Comparison of ENCODE assay signal across 13 cellular contexts in the genomic region with DNA sequence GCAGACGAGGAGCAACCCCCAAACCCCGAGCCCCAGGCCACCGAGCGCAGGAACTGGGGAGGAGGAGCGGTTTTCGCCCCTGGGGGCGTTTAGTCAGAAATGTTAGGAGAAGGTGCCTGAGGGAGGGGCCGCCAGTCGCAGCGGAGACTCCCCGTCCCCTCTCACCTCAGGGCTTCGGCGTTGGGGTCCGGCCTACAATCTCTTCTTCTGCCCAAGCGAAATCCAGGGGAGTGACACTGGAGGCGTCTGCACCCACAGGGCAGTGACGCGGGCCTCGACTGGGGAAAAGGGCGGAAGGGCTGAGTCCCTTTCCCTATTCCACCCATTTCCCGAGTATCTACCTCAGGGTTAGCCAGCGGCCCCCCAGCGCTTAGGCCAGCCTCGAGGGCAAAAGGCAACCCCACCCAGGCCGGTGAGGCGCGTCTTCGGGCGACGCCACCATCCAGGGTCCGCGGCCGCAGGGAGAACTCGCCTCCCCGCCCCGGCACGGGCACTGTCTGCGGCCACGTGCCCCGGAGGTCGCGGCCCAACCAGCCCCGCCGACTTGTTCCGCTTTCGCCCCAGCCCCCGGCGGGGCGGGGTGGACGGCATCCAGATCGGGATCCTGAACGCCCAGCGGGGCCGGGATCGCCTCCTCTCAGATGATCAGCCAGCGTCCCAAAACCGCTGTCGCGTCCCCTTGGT.
DNase-seq lines count a peak whose midpoint lies in the region; ATAC-seq, FAIRE-seq and TF ChIP-seq lines count a peak whose summit lies in the region.
"Had no signal": no experiment of that assay in that cellular context is flagged by ENCODE, and none has a peak within 500 bp of the region (broad histone marks: within the 10 kb centered on the region; RNA-seq: fewer than 3 reads in every experiment).

No MANE protein-coding gene starts in this region.

- H4K20me1 ChIP-seq in GM12878 (ENCODE audit: control insufficient read depth, insufficient read depth), result no peaks in the 10 kb centered on the region

- no TSS peak for BruUV-seq in GM12878 (replicated peaks; lab: Mats Ljungman, UMichigan)

- ATAC-seq in CD8-positive, alpha-beta T cell, result no peak
- ATAC-seq in GM12878 (no peak), psoas muscle (peak in 3 of 4 donors; percentile 31 to 54 (median 48))

- H3K27ac ChIP-seq in CD8-positive, alpha-beta T cell (ENCODE audit: low read depth, low read length), result no peak overlapping the region
- no peak overlapping the region for H3K27ac ChIP-seq in GM12878 (ENCODE audit: control insufficient read depth, insufficient read depth)
- H3K27ac ChIP-seq in psoas muscle, result no peak overlapping the region
- H3K27ac ChIP-seq: BLaER1 treated with 17β-estradiol and CSF1 and Interleukin-3, amounts not matched to agents 10 nM and 100 nM; SJSA1 had no signal

- SMC1A ChIA-PET in GM12878 (lab: Charles Lee; ENCODE audit: uncharacterized antibody, unreplicated experiment), result no interaction called here

- RAD21 ChIA-PET in GM12878 (lab: Charles Lee; ENCODE audit: unreplicated experiment), result no interaction called here

- CTCF ChIA-PET in CD8-positive, alpha-beta T cell (lab: Charles Lee), result no interaction called here
- CTCF ChIA-PET in GM12878 (lab: Yijun Ruan, JAX), result no interaction called here

- no peak for TF ChIP-seq POLR2A in GM12878 (IDR thresholded peaks at IDR 0.05; ENCODE audit: low read depth, low read length)
- TF ChIP-seq POLR2A in GM12891 (IDR thresholded peaks at IDR 0.05; ENCODE audit: low read depth, low read length), result no peak

- H3K9me3 Mint-ChIP-seq in CD8-positive, alpha-beta T cell, result no peaks in the 10 kb centered on the region

- no peak overlapping the region for H3K4me2 ChIP-seq in GM12878 (ENCODE audit: control insufficient read depth, insufficient read depth)
- H3K4me2 ChIP-seq: BLaER1 treated with 17β-estradiol and CSF1 and Interleukin-3, amounts not matched to agents 10 nM and 100 nM had no signal

- no peak for TF ChIP-seq CTCF in CD8-positive, alpha-beta T cell (IDR thresholded peaks at IDR 0.05)
- no peak for TF ChIP-seq CTCF in GM12878 (IDR thresholded peaks at IDR 0.05 in 2 of 3, conservative IDR thresholded peaks at IDR 0.05 in 1 of 3; ENCODE audit: control insufficient read depth in 2 of 3, extremely low read depth in 1 of 3, insufficient read depth in 1 of 3, low read depth in 3 of 3, low read length in 3 of 3)
- no peak for TF ChIP-seq CTCF in psoas muscle (IDR thresholded peaks at IDR 0.05)

- no peaks in the 10 kb centered on the region for H3K36me3 ChIP-seq in CD8-positive, alpha-beta T cell (ENCODE audit: insufficient read depth, low read length)
- H3K36me3 ChIP-seq in GM12878 (ENCODE audit: control insufficient read depth in 2 of 2, insufficient read depth in 2 of 2, low read length in 1 of 2) (no peaks in the 10 kb centered on the region), iPS-15b (ENCODE audit: control insufficient read depth, insufficient read depth, low read length) (no peaks in the 10 kb centered on the region), psoas muscle (ENCODE audit: insufficient read depth in 1 of 2, low read depth in 1 of 2) (no peaks in the 10 kb centered on the region)
- H3K36me3 ChIP-seq: SJSA1 had no signal

- POLR2A ChIA-PET in CD8-positive, alpha-beta T cell (lab: Charles Lee), result no interaction called here
- POLR2A ChIA-PET in GM12878 (lab: Charles Lee), result no interaction called here

- H3K79me2 ChIP-seq in GM12878 (ENCODE audit: control insufficient read depth, insufficient read depth, low read length), result no peaks in the 10 kb centered on the region

- FAIRE-seq in GM12878 (lab: Jason Lieb, UNC), result no peak
- no peak for FAIRE-seq in GM12891 (lab: Jason Lieb, UNC)

- DNase-seq in CD8-positive, alpha-beta T cell, result no peak
- DNase-seq in GM12878 (ENCODE audit: low read depth, low spot score) (no peak), psoas muscle (peak; percentile 30 to 60), GM19238 (ENCODE audit: insufficient read length, low spot score) (no peak), GM12891 (ENCODE audit: insufficient read length, low spot score) (no peak), NK-92 (lab: John Stamatoyannopoulos, UW; ENCODE audit: unreplicated experiment) (no peak), dedifferentiated amniotic fluid mesenchymal stem cell (ENCODE audit: extremely low spot score) (no peak)
- DNase-seq: cerebellar nuclear complex; NCI-H2029; stimulated activated CD4-positive, alpha-beta T cell treated with anti-CD3 and anti-CD28 coated beads, Interleukin-2, amount 100 ng/mL, for 48 hours had no signal

- H3K4me1 ChIP-seq in CD8-positive, alpha-beta T cell (ENCODE audit: insufficient read depth, low read length), result peaks cover 24% of the 10 kb centered on the region
- H3K4me1 ChIP-seq in GM12878 (ENCODE audit: control insufficient read depth, insufficient read depth, low read length), result no peaks in the 10 kb centered on the region
- H3K4me1 ChIP-seq in iPS-15b (ENCODE audit: control insufficient read depth, insufficient read depth, low read length), result peaks cover 38% of the 10 kb centered on the region
- peaks cover 8% of the 10 kb centered on the region for H3K4me1 ChIP-seq in psoas muscle
- H3K4me1 ChIP-seq: SJSA1 had no signal

- TF ChIP-seq EP300 in GM12878 (IDR thresholded peaks at IDR 0.05; ENCODE audit: borderline replicate concordance in 1 of 2, control insufficient read depth in 1 of 2, low read depth in 2 of 2, low read length in 2 of 2), result no peak

- no peak for TF ChIP-seq RAD21 in GM12878 (IDR thresholded peaks at IDR 0.05; ENCODE audit: insufficient read depth, low read depth, low read length)

- H3K27me3 ChIP-seq in CD8-positive, alpha-beta T cell (ENCODE audit: insufficient read depth, low read length), result peaks cover 70% of the 10 kb centered on the region
- H3K27me3 ChIP-seq in GM12878 (replicated peaks in 1 of 2; ENCODE audit: control insufficient read depth in 2 of 2, insufficient read depth in 2 of 2, low read length in 1 of 2) (peaks cover 2 to 32% of the 10 kb centered on the region in 2 experiments; a peak in 3 of 4 replicates), iPS-15b (ENCODE audit: control insufficient read depth, insufficient read depth, low read length) (peaks cover 78% of the 10 kb centered on the region), psoas muscle (ENCODE audit: insufficient read depth in 3 of 3, low read length in 2 of 3) (peaks cover 0 to 41% (median 23%) of the 10 kb centered on the region in 3 donors)
- H3K27me3 ChIP-seq: SJSA1 had no signal

- H3K27me3 Mint-ChIP-seq in CD8-positive, alpha-beta T cell (ENCODE audit: low read depth), result peaks cover 83% of the 10 kb centered on the region

- H3K9ac ChIP-seq in GM12878 (ENCODE audit: control insufficient read depth, insufficient read depth, low read length), result no peak overlapping the region
- H3K9ac ChIP-seq in iPS-15b (ENCODE audit: low read depth, low read length), result no peak overlapping the region
- H3K9ac ChIP-seq: BLaER1 treated with 17β-estradiol and CSF1 and Interleukin-3, amounts not matched to agents 10 nM and 100 nM had no signal

- H3K4me1 Mint-ChIP-seq in CD8-positive, alpha-beta T cell (ENCODE audit: low read depth), result peaks cover 19% of the 10 kb centered on the region

- in situ Hi-C loops in GM12878 (cut with MboI), result no loop called here

- H3K36me3 Mint-ChIP-seq in CD8-positive, alpha-beta T cell, result no peaks in the 10 kb centered on the region

- H3K9me3 ChIP-seq in CD8-positive, alpha-beta T cell (ENCODE audit: low read length), result no peaks in the 10 kb centered on the region
- peaks cover 2% of the 10 kb centered on the region; the same call in 1 of the 3 replicates for H3K9me3 ChIP-seq in GM12878 (replicated peaks; ENCODE audit: control insufficient read depth, insufficient read depth, low read length)
- no peaks in the 10 kb centered on the region for H3K9me3 ChIP-seq in iPS-15b (ENCODE audit: control insufficient read depth, insufficient read depth, low read length)
- H3K9me3 ChIP-seq in psoas muscle, result no peaks in the 10 kb centered on the region
- H3K9me3 ChIP-seq: SJSA1 had no signal

- 46% methylated on average over 50 of the region's 59 CpGs for WGBS in GM12878 (ENCODE audit: insufficient coverage, insufficient replicate concordance, low lambda C conversion rate, missing lambda C conversion rate)
- 7 to 8% (median 7%) methylated on average over 53 to 59 of the region's 59 CpGs for WGBS in psoas muscle, 3 donors

- H3K4me3 Mint-ChIP-seq in CD8-positive, alpha-beta T cell, result peak overlapping the region; percentile 33

- H3K27ac Mint-ChIP-seq in CD8-positive, alpha-beta T cell, result no peak overlapping the region

- intact Hi-C loops in CD8-positive, alpha-beta T cell (cut with DNase I, micrococcal nuclease), result loop anchor here in 1 of 2 experiments (2.0 to 10.0 kb wide), 2 partner anchors 15 to 111 kb away; no protein-coding TSS in a partner anchor
- intact Hi-C loops in GM12878 (cut with micrococcal nuclease; ENCODE audit: unreplicated experiment) (no loop called here), psoas muscle (cut with DNase I) (no loop called here)

- H3K4me3 ChIP-seq in CD8-positive, alpha-beta T cell (ENCODE audit: low read depth, low read length), result peak overlapping the region; percentile 18
- H3K4me3 ChIP-seq in GM12878 (no peak overlapping the region), iPS-15b (ENCODE audit: low read depth, low read length) (peak overlapping the region; percentile 44), psoas muscle (peak overlapping the region; percentile 63)
- H3K4me3 ChIP-seq: BLaER1 treated with 17β-estradiol and CSF1 and Interleukin-3, amounts not matched to agents 10 nM and 100 nM; SJSA1 had no signal

- H2AFZ ChIP-seq in GM12878 (ENCODE audit: control insufficient read depth, low read depth, low read length), result no peak overlapping the region

TF ChIP-seq in GM12878, 131 proteins besides CTCF, POLR2A, EP300 and RAD21 (continues in another document):
- peak; percentile 58 for TF ChIP-seq SUZ12 (IDR thresholded peaks at IDR 0.05; ENCODE audit: unreplicated experiment)

TF ChIP-seq in GM12891, 5 proteins besides CTCF, POLR2A, EP300 and RAD21:
- TF ChIP-seq TAF1 (IDR thresholded peaks at IDR 0.05; ENCODE audit: low read depth, low read length) (no peak), PAX5 (IDR thresholded peaks at IDR 0.05; ENCODE audit: insufficient read depth, low read length, severe bottlenecking) (no peak), POU2F2 (IDR thresholded peaks at IDR 0.05; ENCODE audit: low read depth, low read length) (no peak), POLR2AphosphoS5 (IDR thresholded peaks at IDR 0.05; ENCODE audit: low read depth, low read length) (no peak), SPI1 (IDR thresholded peaks at IDR 0.05; ENCODE audit: low read depth, low read length) (no peak)

Comparison
In these comparisons a context has a peak if more than half of its experiments do, and no peak if none do; other contexts are left out.
1. ATAC-seq: peak in psoas muscle (3 of 4); none in CD8-positive, alpha-beta T cell (single experiment) and GM12878 (single experiment).
2. DNase-seq: peak in psoas muscle (2 of 2); none in CD8-positive, alpha-beta T cell (0 of 7), GM12878 (single experiment), GM19238 (single experiment), GM12891 (single experiment), NK-92 (single experiment) and dedifferentiated amniotic fluid mesenchymal stem cell (single experiment).